8 cellular contexts compared by ENCODE assay signal in the genomic region with DNA sequence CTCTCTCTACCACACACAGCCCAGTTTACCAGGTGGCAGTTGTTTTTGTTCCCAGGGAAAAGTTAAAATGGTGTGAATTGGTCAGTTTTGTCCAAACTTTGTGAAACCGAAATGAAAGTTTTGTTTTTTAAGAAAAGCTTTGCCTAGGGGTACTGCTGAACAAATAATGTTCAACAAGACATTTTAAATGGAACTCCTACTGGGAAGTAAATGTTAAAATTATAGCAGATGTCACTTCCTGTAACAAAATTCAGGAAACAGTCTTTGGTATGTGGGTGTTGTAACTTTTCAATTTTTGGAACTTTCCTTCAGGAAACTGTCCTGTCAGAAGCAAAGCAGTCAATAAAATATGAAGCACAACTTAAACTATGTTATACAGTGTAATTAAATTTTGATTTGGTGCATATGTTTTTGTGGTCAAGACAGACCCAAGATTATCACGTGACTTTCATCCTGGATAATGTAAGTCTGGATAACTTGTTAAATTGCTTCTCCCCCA.
DNase-seq lines count a peak whose midpoint lies in the region; ATAC-seq and TF ChIP-seq lines count a peak whose summit lies in the region.

No MANE protein-coding gene starts in this region.

- intact Hi-C loops in dendritic cell treated with granulocyte-macrophage colony-stimulating factor and Interleukin-4, amounts not matched to agents 40 ng/mL and 50 ng/mL, for 4 days (cut with micrococcal nuclease): loop anchor here (10.0 kb wide), 1 partner anchor 60 kb away; no protein-coding TSS in a partner anchor

- TF ChIP-seq CTCF in AG10803 (conservative IDR thresholded peaks at IDR 0.05; ENCODE audit: low read length): no peak

- no peak for ATAC-seq in natural killer cell treated with Interleukin-12 subunit alpha and Interleukin-12 subunit beta and Interleukin-15 and Interleukin-18, amount 100 ng/mL, for 72 hours
- no peak for ATAC-seq in HG03139 (IDR thresholded peaks at IDR 0.05; ENCODE audit: unreplicated experiment)
- ATAC-seq in GM21786 (IDR thresholded peaks at IDR 0.05; ENCODE audit: unreplicated experiment): no peak

- peaks cover 56% of the 10 kb centered on the region for H3K4me1 Mint-ChIP-seq in dendritic cell treated with granulocyte-macrophage colony-stimulating factor and Interleukin-4, amounts not matched to agents 40 ng/mL and 50 ng/mL, for 4 days (ENCODE audit: low read depth)
- peaks cover 35 to 61% of the 10 kb centered on the region in 2 donors for H3K4me1 Mint-ChIP-seq in natural killer cell treated with Interleukin-12 subunit alpha and Interleukin-12 subunit beta and Interleukin-15 and Interleukin-18, amount 100 ng/mL, for 72 hours (ENCODE audit: low read depth in 2 of 2)

- no peak overlapping the region for H3K4me3 ChIP-seq in AG10803 (ENCODE audit: low read length)

- DNase-seq in AG10803 (ENCODE audit: low read depth) (peak; percentile 82), M059J (ENCODE audit: low read depth) (peak; percentile 10), COR-L47 (lab: John Stamatoyannopoulos, UW) (no peak), COLO829 (ENCODE audit: low spot score) (no peak)
- no peak for DNase-seq in natural killer cell treated with Interleukin-12 subunit alpha and Interleukin-12 subunit beta and Interleukin-15 and Interleukin-18, amount 100 ng/mL, for 72 hours (ENCODE audit: low spot score)

- no peaks in the 10 kb centered on the region for H3K27me3 Mint-ChIP-seq in dendritic cell treated with granulocyte-macrophage colony-stimulating factor and Interleukin-4, amounts not matched to agents 40 ng/mL and 50 ng/mL, for 4 days
- no peaks in the 10 kb centered on the region for H3K27me3 Mint-ChIP-seq in natural killer cell treated with Interleukin-12 subunit alpha and Interleukin-12 subunit beta and Interleukin-15 and Interleukin-18, amount 100 ng/mL, for 72 hours

- H3K4me3 Mint-ChIP-seq in dendritic cell treated with granulocyte-macrophage colony-stimulating factor and Interleukin-4, amounts not matched to agents 40 ng/mL and 50 ng/mL, for 4 days: peak overlapping the region; percentile 57
- H3K4me3 Mint-ChIP-seq in natural killer cell treated with Interleukin-12 subunit alpha and Interleukin-12 subunit beta and Interleukin-15 and Interleukin-18, amount 100 ng/mL, for 72 hours: peak overlapping the region; percentile 49

- no peaks in the 10 kb centered on the region for H3K9me3 Mint-ChIP-seq in dendritic cell treated with granulocyte-macrophage colony-stimulating factor and Interleukin-4, amounts not matched to agents 40 ng/mL and 50 ng/mL, for 4 days
- no peaks in the 10 kb centered on the region for H3K9me3 Mint-ChIP-seq in natural killer cell treated with Interleukin-12 subunit alpha and Interleukin-12 subunit beta and Interleukin-15 and Interleukin-18, amount 100 ng/mL, for 72 hours

- H3K27ac Mint-ChIP-seq in dendritic cell treated with granulocyte-macrophage colony-stimulating factor and Interleukin-4, amounts not matched to agents 40 ng/mL and 50 ng/mL, for 4 days: peak overlapping the region; percentile 80
- H3K27ac Mint-ChIP-seq in natural killer cell treated with Interleukin-12 subunit alpha and Interleukin-12 subunit beta and Interleukin-15 and Interleukin-18, amount 100 ng/mL, for 72 hours: peak overlapping the region; percentile 39 to 59

- no peaks in the 10 kb centered on the region for H3K36me3 Mint-ChIP-seq in dendritic cell treated with granulocyte-macrophage colony-stimulating factor and Interleukin-4, amounts not matched to agents 40 ng/mL and 50 ng/mL, for 4 days (ENCODE audit: low read depth)
- H3K36me3 Mint-ChIP-seq in natural killer cell treated with Interleukin-12 subunit alpha and Interleukin-12 subunit beta and Interleukin-15 and Interleukin-18, amount 100 ng/mL, for 72 hours: no peaks in the 10 kb centered on the region

Comparison
In these comparisons a context has a peak if more than half of its experiments do, and no peak if none do; other contexts are left out.
1. DNase-seq: peak in AG10803 (single experiment) and M059J (single experiment); none in natural killer cell treated with Interleukin-12 subunit alpha and Interleukin-12 subunit beta and Interleukin-15 and Interleukin-18, amount 100 ng/mL, for 72 hours (single experiment), COR-L47 (single experiment) and COLO829 (single experiment).